ENCODE assay signal across 11 cellular contexts in the genomic region with DNA sequence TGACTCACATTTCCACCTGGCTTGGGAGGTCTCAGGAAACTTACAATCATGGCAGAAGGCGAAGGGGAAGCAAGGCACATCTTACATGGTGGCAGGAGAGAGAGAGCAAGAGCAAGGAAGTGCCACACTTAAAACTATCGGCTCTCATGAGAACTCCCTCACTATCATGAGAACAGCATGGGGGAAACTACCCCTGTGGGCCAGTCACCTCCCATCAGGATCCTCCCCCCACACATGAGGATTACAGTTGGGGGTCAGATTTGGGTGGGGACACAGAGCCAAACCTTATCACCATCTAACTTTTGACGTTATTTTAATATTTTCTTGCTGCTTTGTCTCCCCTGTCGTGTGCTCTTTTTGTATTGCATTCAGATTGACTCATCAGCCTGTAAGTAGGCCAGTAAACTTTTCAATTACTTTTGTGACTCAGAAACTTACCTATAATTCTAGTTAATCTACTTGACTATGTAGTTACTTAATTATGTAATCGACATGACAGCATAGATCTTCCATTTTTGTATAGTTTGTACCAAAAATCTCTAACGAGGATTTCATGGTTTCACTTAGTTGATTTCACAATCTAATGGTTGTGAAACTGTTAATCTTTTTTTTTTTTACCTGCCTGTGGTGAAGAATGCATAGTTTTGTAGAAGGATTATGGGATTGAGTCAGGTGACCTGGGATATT. TPM values are rescaled to one million over a fixed set of nuclear protein-coding genes. Genes with fewer than 3 reads are reported as not detected.
A peak's percentile ranks its signal among the peaks of the same experiment; 100 is the strongest.
DNase-seq lines count a peak whose midpoint lies in the region; ATAC-seq and TF ChIP-seq lines count a peak whose summit lies in the region.
"Had no signal": no experiment of that assay in that cellular context is flagged by ENCODE, and none has a peak within 500 bp of the region (broad histone marks: within the 10 kb centered on the region; RNA-seq: fewer than 3 reads in every experiment).

No MANE protein-coding gene starts in this region.

- TF ChIP-seq CTCF in PC-9 (conservative IDR thresholded peaks at IDR 0.05) (no peak), breast epithelium (IDR thresholded peaks at IDR 0.05) (no peak)

- H3K4me3 ChIP-seq in PC-9 (no peak overlapping the region), breast epithelium (no peak overlapping the region)

- DNase-seq in ELR (ENCODE audit: low read depth) (peak; percentile 22), PC-9 (no peak), breast epithelium (ENCODE audit: low spot score in 2 of 2) (no peak), DMS 273 (lab: John Stamatoyannopoulos, UW; ENCODE audit: unreplicated experiment) (no peak)
- no peak for DNase-seq in naive thymus-derived CD8-positive, alpha-beta T cell
- DNase-seq: DMS153, GOT3, NCI-H2081 had no signal

- POLR2A ChIA-PET in PC-9 (lab: Charles Lee; ENCODE audit: unreplicated experiment), result no interaction called here
- POLR2A ChIA-PET in naive thymus-derived CD8-positive, alpha-beta T cell (lab: Charles Lee), result interaction anchor here (0.9 to 2.9 kb wide), 4 partner anchors 11 to 21 kb away, joined by 3 to 22 read pairs (median 4); a partner anchor contains a TSS

- H2AFZ ChIP-seq in PC-9, result no peak overlapping the region

- no peaks in the 10 kb centered on the region for H3K9me3 ChIP-seq in PC-9 (ENCODE audit: insufficient read depth, low read depth)
- H3K9me3 ChIP-seq in breast epithelium, result no peaks in the 10 kb centered on the region

- no peaks in the 10 kb centered on the region for H3K27me3 ChIP-seq in PC-9 (ENCODE audit: insufficient read depth, low read depth)
- no peaks in the 10 kb centered on the region for H3K27me3 ChIP-seq in breast epithelium

- H3K4me1 ChIP-seq in PC-9 (replicated peaks; ENCODE audit: insufficient read depth), result no peaks in the 10 kb centered on the region
- no peaks in the 10 kb centered on the region for H3K4me1 ChIP-seq in breast epithelium

- no peaks in the 10 kb centered on the region for H3K9me2 ChIP-seq in PC-9 (ENCODE audit: insufficient read depth)

- H3K36me3 ChIP-seq in PC-9 (ENCODE audit: low read depth) (no peaks in the 10 kb centered on the region), breast epithelium (no peaks in the 10 kb centered on the region)

- no peak for ATAC-seq in naive thymus-derived CD8-positive, alpha-beta T cell
- ATAC-seq in HG03045 (IDR thresholded peaks at IDR 0.05; ENCODE audit: unreplicated experiment) (no peak), HG03432 (IDR thresholded peaks at IDR 0.05; ENCODE audit: unreplicated experiment) (no peak), HG03565 (IDR thresholded peaks at IDR 0.05; ENCODE audit: unreplicated experiment) (no peak)

- no peak for TF ChIP-seq POLR2A in breast epithelium (IDR thresholded peaks at IDR 0.05)

- no peaks in the 10 kb centered on the region for H4K20me1 ChIP-seq in PC-9 (ENCODE audit: insufficient read depth)

- H3K27me3 Mint-ChIP-seq in naive thymus-derived CD8-positive, alpha-beta T cell, result no peaks in the 10 kb centered on the region

- H3K27ac ChIP-seq in PC-9 (peak overlapping the region; percentile 59), breast epithelium (peak overlapping the region; percentile 7 to 30)

- intact Hi-C loops in PC-9 (cut with micrococcal nuclease; ENCODE audit: unreplicated experiment), result no loop called here
- intact Hi-C loops in breast epithelium (cut with DNase I; ENCODE audit: low total_unique reads), result no loop called here

- peaks cover 0 to 4% (median 2%) of the 10 kb centered on the region in 9 donors for H3K9me3 Mint-ChIP-seq in naive thymus-derived CD8-positive, alpha-beta T cell

- no TSS peak for BruUV-seq in PC-9 (replicated peaks; lab: Mats Ljungman, UMichigan)

- peak overlapping the region; percentile 83 to 96 (median 92) for H3K27ac Mint-ChIP-seq in naive thymus-derived CD8-positive, alpha-beta T cell

- no peaks in the 10 kb centered on the region for H3K79me2 ChIP-seq in PC-9 (ENCODE audit: low read depth)

- H3K4me1 Mint-ChIP-seq in naive thymus-derived CD8-positive, alpha-beta T cell, result peaks cover 26 to 94% (median 76%) of the 10 kb centered on the region in 4 donors

- peaks cover 0 to 16% (median 0%) of the 10 kb centered on the region in 3 donors for H3K36me3 Mint-ChIP-seq in naive thymus-derived CD8-positive, alpha-beta T cell

- H3K4me3 Mint-ChIP-seq in naive thymus-derived CD8-positive, alpha-beta T cell, result peak overlapping the region in 9 of 10 donors; percentile 20 to 69 (median 62)

- peak overlapping the region; percentile 45; the same call in 1 of the 2 replicates for H3K4me2 ChIP-seq in PC-9

- H3F3A ChIP-seq in PC-9 (ENCODE audit: insufficient read depth, low read depth), result no peaks in the 10 kb centered on the region

- CTCF ChIA-PET in PC-9 (lab: Charles Lee), result no interaction called here

RNA-seq across cellular contexts. Expression of a gene that starts 18.2 kb away (rescaled TPM):
- 21.8 and 30.2 TPM in 2 replicates for total RNA-seq in PC-9 (2021)
- 10 to 100 TPM; 12.0 to 24.7 (median 23.3) TPM for total RNA-seq in breast epithelium
- 100 to 1,000 TPM; 105 TPM for total RNA-seq in naive thymus-derived CD8-positive, alpha-beta T cell
- 10 to 100 TPM; 22.2 to 35.4 (median 33.0) TPM for polyA plus RNA-seq in naive thymus-derived CD8-positive, alpha-beta T cell
